Comparison of ENCODE assay signal across 11 cellular contexts in genomic region chr1:67324068-67324467, GRCh38. TPM values are rescaled to one million over a fixed set of nuclear protein-coding genes. Genes with fewer than 3 reads are reported as not detected.
"Had no signal": no experiment of that assay in that cellular context is flagged by ENCODE, and none has a peak within 500 bp of the region (broad histone marks: within the 10 kb centered on the region; RNA-seq: fewer than 3 reads in every experiment).

No MANE protein-coding gene starts in this region.

- H3K27ac ChIP-seq: GM23248, HL-60 had no signal

- H3K4me1 ChIP-seq: HAP-1 had no signal

- H3K4me3 ChIP-seq: GM23248, HAP-1 had no signal

- H2AFZ ChIP-seq: GM23248 had no signal

- H3K9me3 ChIP-seq: HAP-1 had no signal

- ATAC-seq: HCT116 had no signal

- H3K9ac ChIP-seq: GM23248 had no signal

- DNase-seq: GM23248, GOT3, H7, HFFc6, IMR-90, KBM-7 had no signal

- H3K36me3 ChIP-seq: HAP-1 had no signal

RNA-seq across cellular contexts. Expression of gene IL12RB2, which starts 16.4 kb away (rescaled TPM):
- total RNA-seq: GM23248, H4, HFFc6, HT1080, IMR-90 had no signal
- polyA plus RNA-seq: IMR-90 had no signal
